In genomic region chr20:16063876-16064275, GRCh38 we compare ENCODE assay signal across 13 cellular contexts.
"Had no signal": no experiment of that assay in that cellular context is flagged by ENCODE, and none has a peak within 500 bp of the region (broad histone marks: within the 10 kb centered on the region; RNA-seq: fewer than 3 reads in every experiment).

No MANE protein-coding gene starts in this region.

- DNase-seq: activated CD4-positive, alpha-beta memory T cell treated with anti-CD3 and anti-CD28 coated beads, Interleukin-2, amount 10 ng/mL, durations not matched to agents 7 days and 5 days; activated CD4-positive, alpha-beta T cell treated with anti-CD3 and anti-CD28 coated beads for 4 hours; activated CD8-positive, alpha-beta memory T cell treated with anti-CD3 and anti-CD28 coated beads, Interleukin-2, amount 10 ng/mL, durations not matched to agents 7 days and 5 days; amniotic stem cell; body of pancreas; central memory CD4-positive, alpha-beta T cell; natural killer cell; stimulated activated CD4-positive, alpha-beta T cell treated with anti-CD3 and anti-CD28 coated beads, Interleukin-4, amount 100 ng/mL, for 24 hours; upper lobe of left lung had no signal

- H3K4me1 ChIP-seq: body of pancreas, parathyroid adenoma, upper lobe of left lung had no signal

- H3K9me3 ChIP-seq: body of pancreas, neutrophil, thoracic aorta had no signal

- H3K36me3 ChIP-seq: neutrophil, thoracic aorta, upper lobe of left lung had no signal

- H3K27me3 ChIP-seq: body of pancreas, neutrophil, upper lobe of left lung had no signal

- H3K4me3 ChIP-seq: body of pancreas, thoracic aorta, upper lobe of left lung had no signal

- ATAC-seq: activated CD8-positive, alpha-beta memory T cell treated with anti-CD3 and anti-CD28 coated beads, Interleukin-2, amount 10 ng/mL, durations not matched to agents 7 days and 5 days; body of pancreas; natural killer cell; stimulated activated effector memory CD8-positive, alpha-beta T cell treated with anti-CD3 and anti-CD28 coated beads, Interleukin-12 subunit alpha, Interleukin-12 subunit beta, amount 100 ng/mL, for 72 hours had no signal

- H3K27ac ChIP-seq: body of pancreas, neutrophil, parathyroid adenoma, thoracic aorta, upper lobe of left lung had no signal
